Comparison of ENCODE assay signal across 20 cellular contexts in the genomic region with DNA sequence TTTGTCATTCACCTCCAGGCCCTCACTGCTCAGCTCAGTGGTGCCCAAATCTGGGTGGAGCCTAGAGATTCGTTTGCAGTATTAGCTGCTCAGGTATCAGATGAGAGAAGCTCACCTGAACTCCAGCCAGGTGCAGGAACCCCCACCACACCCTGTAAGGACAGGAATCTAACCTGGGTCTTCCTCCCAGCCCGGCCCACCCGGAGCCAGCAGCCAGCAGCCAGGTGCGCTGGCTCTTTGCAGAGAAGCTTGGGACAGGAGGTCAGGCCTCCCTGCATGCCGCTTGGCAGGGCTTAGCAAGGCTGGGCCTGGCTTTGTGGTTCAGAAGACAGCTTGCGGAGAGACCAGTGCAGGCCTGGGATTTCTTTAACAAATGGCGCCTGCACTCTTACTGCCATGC. TPM values are rescaled to one million over a fixed set of nuclear protein-coding genes. Genes with fewer than 3 reads are reported as not detected.
A peak's percentile ranks its signal among the peaks of the same experiment; 100 is the strongest.
DNase-seq lines count a peak whose midpoint lies in the region; ATAC-seq and TF ChIP-seq lines count a peak whose summit lies in the region.
"Had no signal": no experiment of that assay in that cellular context is flagged by ENCODE, and none has a peak within 500 bp of the region (broad histone marks: within the 10 kb centered on the region; RNA-seq: fewer than 3 reads in every experiment).

No MANE protein-coding gene starts in this region.

- peak overlapping the region; percentile 21 for H3K27ac Mint-ChIP-seq in endodermal cell
- H3K27ac Mint-ChIP-seq: CD14-positive monocyte; CD4-positive, alpha-beta memory T cell; HFFc6 had no signal

- peak; percentile 50 for DNase-seq in activated effector memory CD4-positive, alpha-beta T cell treated with anti-CD3 and anti-CD28 coated beads, Interleukin-2, amount 50 U/mL, for 16 hours
- no peak for DNase-seq in activated effector memory CD4-positive, alpha-beta T cell treated with Interleukin-2 at 50 U/mL for 16 hours
- DNase-seq in endodermal cell: no peak
- DNase-seq in spleen: peak; percentile 41
- DNase-seq in NOMO-1 (lab: John Stamatoyannopoulos, UW; ENCODE audit: unreplicated experiment in 2 of 2): no peak
- DNase-seq: 8988T; CD4-positive, alpha-beta memory T cell; DMS 273 treated with DMSO at 0.1 percent for 48 hours; DMS53; DND-41; EL; HFFc6 had no signal

- H3K9ac ChIP-seq in endodermal cell (ENCODE audit: extremely low read depth, low read length, poor library complexity, severe bottlenecking): peak overlapping the region; percentile 15
- H3K9ac ChIP-seq: BLaER1 had no signal

- H3K4me1 Mint-ChIP-seq in endodermal cell: peaks cover 5% of the 10 kb centered on the region
- H3K4me1 Mint-ChIP-seq: CD4-positive, alpha-beta memory T cell had no signal

- TF ChIP-seq POLR2A in spleen (IDR thresholded peaks at IDR 0.05): no peak

- H3K9me3 Mint-ChIP-seq in endodermal cell: no peaks in the 10 kb centered on the region
- H3K9me3 Mint-ChIP-seq: HFFc6 had no signal

- ATAC-seq in GM21825 (IDR thresholded peaks at IDR 0.05; ENCODE audit: unreplicated experiment) (no peak), HG03196 (IDR thresholded peaks at IDR 0.05; ENCODE audit: unreplicated experiment) (no peak)
- ATAC-seq: GM12878, HCT116 had no signal

- H3K9me3 ChIP-seq in endodermal cell (ENCODE audit: control insufficient read depth, low read length): no peaks in the 10 kb centered on the region
- no peaks in the 10 kb centered on the region for H3K9me3 ChIP-seq in spleen
- H3K9me3 ChIP-seq: BLaER1 had no signal

- H3K4me1 ChIP-seq in endodermal cell (ENCODE audit: control insufficient read depth, insufficient read depth, low read length) (peaks cover 3% of the 10 kb centered on the region), spleen (no peaks in the 10 kb centered on the region)

- WGBS in endodermal cell (ENCODE audit: insufficient coverage in 1 of 2, insufficient read length in 1 of 2), 2 experiments: 93 to 99% methylated on average over 6 to 7 of the region's 7 CpGs
- 75 to 93% (median 87%) methylated on average over 7 of the region's 7 CpGs for WGBS in spleen, 5 donors

- H3K36me3 ChIP-seq in endodermal cell (ENCODE audit: control insufficient read depth, insufficient read depth, low read length): peaks cover 12% of the 10 kb centered on the region
- no peaks in the 10 kb centered on the region for H3K36me3 ChIP-seq in spleen
- H3K36me3 ChIP-seq: BLaER1 had no signal

- no peak for TF ChIP-seq CTCF in endodermal cell (conservative IDR thresholded peaks at IDR 0.05)
- no peak for TF ChIP-seq CTCF in spleen (IDR thresholded peaks at IDR 0.05 in 8 of 11, conservative IDR thresholded peaks at IDR 0.05 in 3 of 11)

- intact Hi-C loops in spleen (cut with DNase I; ENCODE audit: low total_unique reads): no loop called here

- H3K27me3 ChIP-seq in endodermal cell (ENCODE audit: control insufficient read depth, insufficient read depth, low read length, poor library complexity, severe bottlenecking): no peaks in the 10 kb centered on the region
- H3K27me3 ChIP-seq in spleen (replicated peaks in 1 of 7): peaks cover 0 to 6% (median 0%) of the 10 kb centered on the region in 7 donors
- H3K27me3 ChIP-seq: BLaER1 had no signal

- no peak overlapping the region for H3K4me3 Mint-ChIP-seq in endodermal cell
- H3K4me3 Mint-ChIP-seq: CD14-positive monocyte; CD4-positive, alpha-beta memory T cell; HFFc6 had no signal

- H3K27ac ChIP-seq in endodermal cell (ENCODE audit: low read depth, low read length): no peak overlapping the region
- H3K27ac ChIP-seq in spleen: no peak overlapping the region
- H3K27ac ChIP-seq: BLaER1 had no signal

- no peaks in the 10 kb centered on the region for H3K36me3 Mint-ChIP-seq in endodermal cell (ENCODE audit: low read depth)
- H3K36me3 Mint-ChIP-seq: CD14-positive monocyte; CD4-positive, alpha-beta memory T cell had no signal

- no peak overlapping the region for H3K4me3 ChIP-seq in endodermal cell (ENCODE audit: low read length)
- no peak overlapping the region for H3K4me3 ChIP-seq in spleen
- H3K4me3 ChIP-seq: BLaER1, GM12878 had no signal

- peaks cover 17% of the 10 kb centered on the region for H3K27me3 Mint-ChIP-seq in endodermal cell (ENCODE audit: insufficient read depth)

RNA-seq across cellular contexts. Expression of gene CUX2, which starts 12.0 kb away (rescaled TPM):
- total RNA-seq in endodermal cell: 10 to 100 TPM in 1 of 2 donors, 1 to 10 TPM in 1; 9.7 to 12.3 TPM
- polyA plus RNA-seq in endodermal cell (2013, experiment 1 of 2): 6.2 TPM
- 5.9 TPM for polyA plus RNA-seq in endodermal cell (2013, experiment 2 of 2)
- total RNA-seq in spleen: under 1 TPM in 5 of 7 donors, not detected in 2; 0.06 to 0.44 (median 0.09) TPM
- polyA plus RNA-seq in spleen: under 1 TPM; under 0.01 to 0.07 (median 0.05) TPM
- total RNA-seq: CD4-positive, alpha-beta memory T cell; HFFc6; HT-29 had no signal
- polyA plus RNA-seq: AG04450; CD14-positive monocyte; CD4-positive, alpha-beta memory T cell had no signal

Comparison
In these comparisons a context has a peak if more than half of its experiments do, and no peak if none do; other contexts are left out.
1. DNase-seq: peak in activated effector memory CD4-positive, alpha-beta T cell treated with anti-CD3 and anti-CD28 coated beads, Interleukin-2, amount 50 U/mL, for 16 hours (single experiment) and spleen (single experiment); none in activated effector memory CD4-positive, alpha-beta T cell treated with Interleukin-2 at 50 U/mL for 16 hours (single experiment), endodermal cell (single experiment) and NOMO-1 (0 of 2).
2. RNA of gene CUX2, which starts 12.0 kb away (total RNA-seq): 9.7 to 12.3 TPM in endodermal cell; 0.06 to 0.44 TPM in spleen; every median in the first group is over 4 times any median in the second.